8 cellular contexts compared by ENCODE assay signal in genomic region chr12:110403146-110403974, GRCh38. TPM values are rescaled to one million over a fixed set of nuclear protein-coding genes. Genes with fewer than 3 reads are reported as not detected.
A peak's percentile ranks its signal among the peaks of the same experiment; 100 is the strongest.
DNase-seq lines count a peak whose midpoint lies in the region; ATAC-seq and TF ChIP-seq lines count a peak whose summit lies in the region.

A gene with protein sequence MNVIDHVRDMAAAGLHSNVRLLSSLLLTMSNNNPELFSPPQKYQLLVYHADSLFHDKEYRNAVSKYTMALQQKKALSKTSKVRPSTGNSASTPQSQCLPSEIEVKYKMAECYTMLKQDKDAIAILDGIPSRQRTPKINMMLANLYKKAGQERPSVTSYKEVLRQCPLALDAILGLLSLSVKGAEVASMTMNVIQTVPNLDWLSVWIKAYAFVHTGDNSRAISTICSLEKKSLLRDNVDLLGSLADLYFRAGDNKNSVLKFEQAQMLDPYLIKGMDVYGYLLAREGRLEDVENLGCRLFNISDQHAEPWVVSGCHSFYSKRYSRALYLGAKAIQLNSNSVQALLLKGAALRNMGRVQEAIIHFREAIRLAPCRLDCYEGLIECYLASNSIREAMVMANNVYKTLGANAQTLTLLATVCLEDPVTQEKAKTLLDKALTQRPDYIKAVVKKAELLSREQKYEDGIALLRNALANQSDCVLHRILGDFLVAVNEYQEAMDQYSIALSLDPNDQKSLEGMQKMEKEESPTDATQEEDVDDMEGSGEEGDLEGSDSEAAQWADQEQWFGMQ (minus strand): TSS chr12:110403708. CDS start chr12:110403627, 81 bp downstream.

- ATAC-seq in GM19035 (IDR thresholded peaks at IDR 0.05; ENCODE audit: unreplicated experiment): peak; percentile 85
- ATAC-seq in HG03520 (IDR thresholded peaks at IDR 0.05; ENCODE audit: unreplicated experiment): peak; percentile 53
- peak; percentile 98 for ATAC-seq in left lobe of liver

- peak within 1 kb of the TSS; percentile 87 for H3K4me3 ChIP-seq in AG04449 (ENCODE audit: low read depth, low read length)

- POLR2A ChIA-PET in AG04449 (lab: Yijun Ruan, JAX): no interaction called here

- peak; percentile 14 for TF ChIP-seq CTCF in AG04449 (IDR thresholded peaks at IDR 0.05; ENCODE audit: insufficient read depth, low read length, missing control alignments)

- DNase-seq in AG04449 (ENCODE audit: low read depth, low spot score): peak; percentile 41
- DNase-seq in NCI-H748 (lab: John Stamatoyannopoulos, UW; ENCODE audit: unreplicated experiment): peak; percentile 95
- peak; percentile 86 for DNase-seq in activated CD4-positive, alpha-beta T cell treated with anti-CD3 and anti-CD28 coated beads, Interleukin-2, amount 50 U/mL, for 1 hour
- peak; percentile 90 for DNase-seq in dedifferentiated amniotic fluid mesenchymal stem cell (ENCODE audit: extremely low spot score)
- DNase-seq in left lobe of liver (ENCODE audit: low spot score): peak; percentile 89
- peak; percentile 87 to 88 for DNase-seq in stimulated activated CD4-positive, alpha-beta T cell treated with anti-CD3 and anti-CD28 coated beads, Interleukin-2, amount 100 ng/mL, for 24 hours

- CTCF ChIA-PET in AG04449 (lab: Yijun Ruan, JAX): interaction anchor here (0.9 to 2.6 kb wide), 2 partner anchors 28 to 40 kb away, joined by 3 to 12 read pairs; no protein-coding TSS in a partner anchor

RNA-seq across cellular contexts. Expression of the gene that starts here (rescaled TPM):
- total RNA-seq in left lobe of liver: 15.5 TPM

Comparison
In these comparisons a context has a peak if more than half of its experiments do, and no peak if none do; other contexts are left out.
1. Peak in every context shown above with its lines: DNase-seq, ATAC-seq and H3K4me3 ChIP-seq.
2. DNase-seq: peak in every context shown above with its lines; median percentile 95 in NCI-H748; 90 in dedifferentiated amniotic fluid mesenchymal stem cell; 89 in left lobe of liver; 88 in stimulated activated CD4-positive, alpha-beta T cell treated with anti-CD3 and anti-CD28 coated beads, Interleukin-2, amount 100 ng/mL, for 24 hours; 86 in activated CD4-positive, alpha-beta T cell treated with anti-CD3 and anti-CD28 coated beads, Interleukin-2, amount 50 U/mL, for 1 hour; 41 in AG04449.